In the genomic region with DNA sequence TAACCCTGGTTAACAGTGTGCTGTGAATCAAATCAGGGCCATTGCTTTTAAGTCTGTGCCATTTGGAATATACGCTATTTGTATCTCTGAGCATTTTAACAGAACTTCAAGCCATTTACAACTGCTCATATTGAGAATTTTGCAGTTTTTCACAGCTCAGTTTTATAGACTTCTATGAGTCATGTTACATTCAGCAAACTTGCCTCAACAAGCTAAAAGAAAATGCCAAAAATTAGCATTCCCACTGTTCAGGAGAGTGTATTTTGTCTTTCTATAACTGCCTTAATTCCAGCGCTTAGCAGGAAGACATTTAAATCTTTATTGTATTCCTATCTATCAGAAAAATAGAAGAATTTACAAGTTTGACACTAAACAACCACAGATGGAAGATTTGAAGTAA, we compare ENCODE assay signal across 23 cellular contexts.
"Had no signal": no experiment of that assay in that cellular context is flagged by ENCODE, and none has a peak within 500 bp of the region (broad histone marks: within the 10 kb centered on the region; RNA-seq: fewer than 3 reads in every experiment).

No MANE protein-coding gene starts in this region.

- DNase-seq: activated B cell treated with CpG ODN at 0.5 μM for 24 hours; activated CD4-positive, alpha-beta memory T cell treated with anti-CD3 and anti-CD28 coated beads for 36 hours; activated CD4-positive, alpha-beta T cell treated with anti-CD3 and anti-CD28 coated beads, Interleukin-2, amount 10 ng/mL, durations not matched to agents 7 days and 5 days; activated CD8-positive, alpha-beta memory T cell treated with anti-CD3 and anti-CD28 coated beads for 24 hours; activated effector memory CD4-positive, alpha-beta T cell treated with anti-CD3 and anti-CD28 coated beads, Interleukin-2, amount 50 U/mL, for 16 hours; activated naive CD4-positive, alpha-beta T cell treated with anti-CD3 and anti-CD28 coated beads for 36 hours; activated naive CD8-positive, alpha-beta T cell treated with anti-CD3 and anti-CD28 coated beads for 36 hours; activated T-cell treated with anti-CD3 and anti-CD28 coated beads, Interleukin-2, amount 50 U/mL, for 4 hours; caudate nucleus; Kasumi-1; NCI-H1092; NCI-H1417; NCI-H1930; NCI-H2171; NCI-H226; NCI-H510A; NCI-H526 treated with DMSO at 0.1 percent for 48 hours; NK-92 treated with Interleukin-12 subunit alpha and Interleukin-12 subunit beta, amount 100 ng/mL, for 24 hours; T-cell; T-helper 2 cell; T1000 had no signal

- H3K27ac ChIP-seq: SK-N-MC had no signal

- H3K4me3 ChIP-seq: K562, SK-N-MC had no signal
